Comparison of ENCODE assay signal across 1 cellular context in genomic region chr1:58290685-58291372, GRCh38.
TF ChIP-seq lines count a peak whose summit lies in the region.

No MANE protein-coding gene starts in this region.

TF ChIP-seq in GM23338, 12 proteins besides CTCF, POLR2A, EP300 and RAD21 (continued from another document):
- TF ChIP-seq ZNF462 (CRISPR knock-in tag; IDR thresholded peaks at IDR 0.05) (no peak), POLR2AphosphoS5 (IDR thresholded peaks at IDR 0.05; ENCODE audit: low read depth) (no peak), EZH2 (IDR thresholded peaks at IDR 0.05; ENCODE audit: low read depth, unreplicated experiment) (no peak), NANOG (IDR thresholded peaks at IDR 0.05; ENCODE audit: borderline replicate concordance) (no peak)
